ENCODE assay signal across 8 cellular contexts in the genomic region with DNA sequence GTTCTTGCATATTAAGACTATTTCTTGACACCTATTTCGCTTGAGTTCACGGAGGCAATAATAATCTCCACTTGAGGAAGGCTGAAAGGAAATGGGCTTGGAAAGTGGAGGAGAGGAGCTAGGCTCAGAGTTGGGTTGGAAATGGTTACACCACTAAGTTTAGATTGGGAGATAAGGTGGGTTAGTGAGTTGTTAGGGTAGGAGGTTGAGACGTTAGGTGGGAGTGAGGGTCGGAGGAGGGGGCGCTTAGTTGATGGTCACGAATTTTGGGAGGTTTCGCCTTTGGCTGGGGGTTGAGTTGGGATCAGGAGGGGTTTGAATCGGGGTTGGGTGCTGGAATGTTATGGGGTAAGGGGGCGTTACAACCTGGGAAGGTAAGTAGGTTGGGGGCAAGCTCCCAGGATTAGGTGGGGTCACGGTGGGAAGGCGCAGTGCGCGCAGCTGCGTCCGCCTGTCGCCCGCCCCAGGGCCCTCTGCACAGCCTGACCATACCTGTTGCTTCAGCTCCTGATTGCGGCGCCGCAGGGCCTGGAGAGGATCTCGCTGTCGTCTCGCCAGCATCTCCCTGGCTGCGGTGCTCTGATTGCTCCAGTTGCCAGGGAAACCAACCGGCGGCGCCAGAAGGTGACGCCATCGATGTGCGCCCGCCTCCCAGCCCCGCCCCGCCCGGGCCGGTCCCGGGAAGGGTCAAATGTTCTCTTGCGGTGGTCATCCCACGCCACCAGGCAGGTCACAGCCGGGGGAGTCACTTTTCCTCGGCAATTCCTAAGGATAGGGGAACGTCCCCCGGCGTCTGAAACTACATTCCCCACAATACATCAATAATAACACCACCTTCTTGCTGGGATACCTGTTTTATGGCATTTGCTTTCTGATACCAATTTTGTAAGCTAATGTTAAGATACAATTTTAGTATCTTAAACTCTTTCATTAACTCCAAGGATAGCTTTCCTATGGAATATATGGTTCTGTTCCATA. TPM values are rescaled to one million over a fixed set of nuclear protein-coding genes. Genes with fewer than 3 reads are reported as not detected.
DNase-seq lines count a peak whose midpoint lies in the region; ATAC-seq and TF ChIP-seq lines count a peak whose summit lies in the region.

NPHP1 (minus strand) TSS at position 606 of the 978 bp plus-strand sequence; CDS start at position 561, 45 bp downstream.

- TF ChIP-seq RAD21 in liver (IDR thresholded peaks at IDR 0.05) = no peak

- DNase-seq in C1 segment of cervical spinal cord (lab: John Stamatoyannopoulos, UW) (peak; percentile 30 to 91 (median 78)), NCI-H526 (lab: John Stamatoyannopoulos, UW) (peak; percentile 64 to 88), dedifferentiated amniotic fluid mesenchymal stem cell (ENCODE audit: extremely low spot score) (peak; percentile 74)
- peak; percentile 81 for DNase-seq in activated CD4-positive, alpha-beta T cell treated with anti-CD3 and anti-CD28 coated beads, Interleukin-2, amount 50 U/mL, for 1 hour
- peak; percentile 80 to 85 for DNase-seq in stimulated activated CD4-positive, alpha-beta T cell treated with anti-CD3 and anti-CD28 coated beads, Interleukin-2, amount 100 ng/mL, for 48 hours

- peaks cover 0 to 16% (median 10%) of the 10 kb centered on the region in 4 donors for H3K4me1 ChIP-seq in liver (ENCODE audit: control insufficient read depth in 4 of 4, insufficient read depth in 4 of 4, low read length in 3 of 4)

- TF ChIP-seq CTCF in liver (IDR thresholded peaks at IDR 0.05; ENCODE audit: low read depth, low read length, missing input control) = no peak

- H3K9ac ChIP-seq in liver (ENCODE audit: low read depth in 1 of 2, low read length in 2 of 2) = peak within 1 kb of the TSS; percentile 3 to 81

- peak within 1 kb of the TSS; percentile 76 to 100 (median 81) for H3K4me3 ChIP-seq in liver (ENCODE audit: low read depth in 1 of 3, low read length in 3 of 3)

- peak; percentile 94 for ATAC-seq in GM19324 (IDR thresholded peaks at IDR 0.05; ENCODE audit: low FRiP score, unreplicated experiment)
- ATAC-seq in HG03442 (IDR thresholded peaks at IDR 0.05; ENCODE audit: unreplicated experiment) = peak; percentile 91

- 3% methylated on average over 43 of the region's 43 CpGs for WGBS in liver

- no peaks in the 10 kb centered on the region for H3K27me3 ChIP-seq in liver (ENCODE audit: control insufficient read depth in 4 of 4, insufficient read depth in 4 of 4, low read length in 3 of 4)

- peaks cover 0 to 6% (median 3%) of the 10 kb centered on the region in 4 donors for H3K36me3 ChIP-seq in liver (ENCODE audit: control insufficient read depth in 4 of 4, insufficient read depth in 3 of 4, low read depth in 1 of 4, low read length in 3 of 4)

- no peaks in the 10 kb centered on the region for H3K9me3 ChIP-seq in liver (ENCODE audit: control insufficient read depth in 4 of 4, low read length in 3 of 4)

- peak within 1 kb of the TSS; percentile 4 to 21 for H3K27ac ChIP-seq in liver (ENCODE audit: low read depth in 1 of 2, low read length in 2 of 2)

TF ChIP-seq in liver, 16 proteins besides CTCF, POLR2A, EP300 and RAD21:
- TF ChIP-seq HNF4A (conservative IDR thresholded peaks at IDR 0.05) (no peak), EGR1 (IDR thresholded peaks at IDR 0.05; ENCODE audit: low read depth in 2 of 2) (peak in 1 of 2 donors; percentile 32), ATF3 (IDR thresholded peaks at IDR 0.05) (no peak), SP1 (IDR thresholded peaks at IDR 0.05) (peak; percentile 78), JUND (IDR thresholded peaks at IDR 0.05) (no peak), HNF4G (IDR thresholded peaks at IDR 0.05) (no peak), FOXA1 (IDR thresholded peaks at IDR 0.05) (no peak), YY1 (IDR thresholded peaks at IDR 0.05) (peak; percentile 78), RXRA (IDR thresholded peaks at IDR 0.05) (peak; percentile 6 to 50), NR2F2 (IDR thresholded peaks at IDR 0.05) (peak; percentile 59), FOXA2 (IDR thresholded peaks at IDR 0.05) (peak; percentile 19), GABPA (IDR thresholded peaks at IDR 0.05 in 1 of 2, conservative IDR thresholded peaks at IDR 0.05 in 1 of 2) (peak in 1 of 2 donors; percentile 56), REST (IDR thresholded peaks at IDR 0.05) (peak; percentile 30)
- TF ChIP-seq, protein P1, sequence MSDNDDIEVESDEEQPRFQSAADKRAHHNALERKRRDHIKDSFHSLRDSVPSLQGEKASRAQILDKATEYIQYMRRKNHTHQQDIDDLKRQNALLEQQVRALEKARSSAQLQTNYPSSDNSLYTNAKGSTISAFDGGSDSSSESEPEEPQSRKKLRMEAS (IDR thresholded peaks at IDR 0.05) = no peak

RNA-seq across cellular contexts. Expression of gene NPHP1, which starts in this region (rescaled TPM):
- under 1 TPM; 0.33 to 0.37 TPM for total RNA-seq in liver
- under 1 TPM; 0.33 to 0.88 TPM for polyA plus RNA-seq in liver

Comparison
In these comparisons a context has a peak if more than half of its experiments do, and no peak if none do; other contexts are left out.
1. Peak in every context shown above with its lines: DNase-seq, ATAC-seq, H3K4me3 ChIP-seq and H3K27ac ChIP-seq.